Comparison of ENCODE assay signal across 8 cellular contexts in genomic region chr1:7070389-7071029, GRCh38.
DNase-seq lines count a peak whose midpoint lies in the region; ATAC-seq and TF ChIP-seq lines count a peak whose summit lies in the region.

No MANE protein-coding gene starts in this region.

- in situ Hi-C loops in astrocyte of the spinal cord (cut with HindIII; ENCODE audit: low sequenced_read_pairs): no loop called here

- no peaks in the 10 kb centered on the region for H3K9me3 ChIP-seq in skeletal muscle satellite cell (replicated peaks; ENCODE audit: low read length)

- no peak overlapping the region for H3K9ac ChIP-seq in skeletal muscle satellite cell (ENCODE audit: low read depth, low read length)

- TF ChIP-seq CTCF in GM06990 (IDR thresholded peaks at IDR 0.05; ENCODE audit: insufficient read depth, low read length, poor library complexity, severe bottlenecking): peak; percentile 88
- peak; percentile 95 for TF ChIP-seq CTCF in astrocyte of the spinal cord (IDR thresholded peaks at IDR 0.05; ENCODE audit: low read depth, low read length)

- peak overlapping the region; percentile 82 for H3K4me2 ChIP-seq in skeletal muscle satellite cell (ENCODE audit: low read length)

- H3K4me1 ChIP-seq in skeletal muscle satellite cell (ENCODE audit: control insufficient read depth, insufficient read depth, low read length): peaks cover 5% of the 10 kb centered on the region

- peak; percentile 11 for DNase-seq in GM06990 (ENCODE audit: extremely low read depth, insufficient read length)
- DNase-seq in MV-4-11 (lab: John Stamatoyannopoulos, UW): peak; percentile 37
- peak; percentile 20 for DNase-seq in T-helper 9 cell
- DNase-seq in astrocyte of the spinal cord (ENCODE audit: low read depth, low spot score): peak; percentile 63
- peak; percentile 78 for DNase-seq in iPS DF 4.7 (ENCODE audit: extremely low read depth, low spot score)
- DNase-seq in NCI-H1048 (lab: John Stamatoyannopoulos, UW): no peak

- no peaks in the 10 kb centered on the region for H3K36me3 ChIP-seq in GM06990 (ENCODE audit: control insufficient read depth, insufficient read depth, low read length)
- no peaks in the 10 kb centered on the region for H3K36me3 ChIP-seq in skeletal muscle satellite cell (ENCODE audit: insufficient read depth, low read length)

- H3K27me3 ChIP-seq in GM06990 (replicated peaks; ENCODE audit: control insufficient read depth, insufficient read depth, low read length) (no peaks in the 10 kb centered on the region; the same call in none of the 2 replicates), skeletal muscle satellite cell (ENCODE audit: control insufficient read depth, insufficient read depth, low read length) (peaks cover 33% of the 10 kb centered on the region)

- no peak for ATAC-seq in GM19397 (IDR thresholded peaks at IDR 0.05; ENCODE audit: unreplicated experiment)

- H3K4me3 ChIP-seq in GM06990 (replicated peaks; ENCODE audit: low read depth, low read length) (no peak overlapping the region), astrocyte of the spinal cord (ENCODE audit: low read depth, low read length) (peak overlapping the region; percentile 28), skeletal muscle satellite cell (ENCODE audit: low read length) (peak overlapping the region; percentile 62)
